In the genomic region with DNA sequence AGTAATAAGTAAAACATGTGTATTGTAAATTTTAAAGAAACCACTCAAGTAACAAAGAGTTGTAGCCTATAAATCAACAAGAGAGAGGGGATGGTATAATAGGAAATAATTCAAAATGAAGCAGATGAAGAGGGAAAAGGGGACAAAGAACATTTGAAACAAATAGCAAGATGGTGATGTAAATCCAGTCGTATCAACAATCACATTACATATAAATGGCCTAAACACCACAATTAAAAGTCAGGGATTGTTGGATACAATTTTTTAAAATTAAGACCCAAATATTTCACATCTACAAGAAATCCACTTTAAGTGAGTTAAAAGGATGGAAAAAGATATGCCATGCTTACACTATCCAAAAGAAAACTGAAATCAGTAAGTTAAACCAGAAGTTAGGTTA, we compare ENCODE assay signal across 10 cellular contexts.
"Had no signal": no experiment of that assay in that cellular context is flagged by ENCODE, and none has a peak within 500 bp of the region (broad histone marks: within the 10 kb centered on the region; RNA-seq: fewer than 3 reads in every experiment).

No MANE protein-coding gene starts in this region.

- H2AFZ ChIP-seq: GM23248 had no signal

- H3K36me3 ChIP-seq: HAP-1 had no signal

- FAIRE-seq: HTR-8/SVneo had no signal

- H3K4me2 ChIP-seq: KMS-11 had no signal

- DNase-seq: GM23248, GOT3, H7, HFFc6, IMR-90, KBM-7 had no signal

- H3K9me3 ChIP-seq: HAP-1 had no signal

- H3K4me3 ChIP-seq: GM23248, HAP-1 had no signal

- ATAC-seq: HCT116 had no signal

- H3K27ac Mint-ChIP-seq: HFFc6 had no signal

- H3K4me3 Mint-ChIP-seq: HFFc6 had no signal

- H3K9ac ChIP-seq: GM23248, KMS-11 had no signal

- H3K27ac ChIP-seq: GM23248, KMS-11 had no signal

- H3K4me1 ChIP-seq: HAP-1 had no signal
